In genomic region chr19:37903096-37903495, GRCh38 we compare ENCODE assay signal across 11 cellular contexts. TPM values are rescaled to one million over a fixed set of nuclear protein-coding genes. Genes with fewer than 3 reads are reported as not detected.
DNase-seq lines count a peak whose midpoint lies in the region; TF ChIP-seq lines count a peak whose summit lies in the region.
"Had no signal": no experiment of that assay in that cellular context is flagged by ENCODE, and none has a peak within 500 bp of the region (broad histone marks: within the 10 kb centered on the region; RNA-seq: fewer than 3 reads in every experiment).

No MANE protein-coding gene starts in this region.

- TF ChIP-seq CTCF in DOHH2 (IDR thresholded peaks at IDR 0.05; ENCODE audit: low read depth, low read length, poor library complexity, severe bottlenecking) (no peak), SU-DHL-6 (IDR thresholded peaks at IDR 0.05; ENCODE audit: insufficient read depth, low read length, poor library complexity, severe bottlenecking) (no peak), type B pancreatic cell (conservative IDR thresholded peaks at IDR 0.05) (no peak), mammary epithelial cell (conservative IDR thresholded peaks at IDR 0.05 in 1 of 2, IDR thresholded peaks at IDR 0.05 in 1 of 2; ENCODE audit: extremely low read depth in 1 of 2, insufficient read depth in 1 of 2, low read depth in 1 of 2, low read length in 2 of 2) (no peak)

- BruUV-seq in mammary epithelial cell (replicated peaks; lab: Mats Ljungman, UMichigan): no TSS peak

- no CpG with 5 or more reads among the region's 2 CpGs for WGBS in mesendoderm (ENCODE audit: extremely low coverage, insufficient coverage, low lambda C conversion rate)
- WGBS in mammary epithelial cell (ENCODE audit: low coverage, missing lambda C conversion rate): 93% methylated on average over 2 of the region's 2 CpGs

- H3K9ac ChIP-seq in SU-DHL-6 (ENCODE audit: low read length): no peak overlapping the region
- H3K9ac ChIP-seq in mesendoderm (ENCODE audit: low read length): no peak overlapping the region
- H3K9ac ChIP-seq in mammary epithelial cell (ENCODE audit: insufficient read depth, low read length): no peak overlapping the region

- H2BK15ac ChIP-seq in mesendoderm (replicated peaks; ENCODE audit: low read depth): no peak overlapping the region

- H2AFZ ChIP-seq in SU-DHL-6 (ENCODE audit: low read depth, low read length, severe bottlenecking) (no peak overlapping the region), mammary epithelial cell (ENCODE audit: low read depth, low read length) (no peak overlapping the region)
- H2AFZ ChIP-seq: PC-9 had no signal

- H3K9me3 Mint-ChIP-seq in type B pancreatic cell: no peaks in the 10 kb centered on the region
- H3K9me3 Mint-ChIP-seq: CD8-positive, alpha-beta memory T cell had no signal

- H3K36me3 Mint-ChIP-seq in type B pancreatic cell: no peaks in the 10 kb centered on the region

- H3K4ac ChIP-seq in mesendoderm (ENCODE audit: low read depth, low read length): no peak overlapping the region

- peak overlapping the region; percentile 74 for H3K27ac Mint-ChIP-seq in type B pancreatic cell

- no peak overlapping the region for H3K18ac ChIP-seq in mesendoderm (ENCODE audit: low read length)

- no peak overlapping the region for H4K5ac ChIP-seq in mesendoderm (ENCODE audit: low read length)

- H3K9me2 ChIP-seq in DOHH2 (replicated peaks; ENCODE audit: control insufficient read depth, low read length): no peaks in the 10 kb centered on the region
- no peaks in the 10 kb centered on the region for H3K9me2 ChIP-seq in SU-DHL-6 (replicated peaks; ENCODE audit: insufficient read depth, low read length)

- no peak overlapping the region for H2BK5ac ChIP-seq in mesendoderm (ENCODE audit: low read length)

- H3K4me1 ChIP-seq in DOHH2 (ENCODE audit: control insufficient read depth, low read length): peaks cover 39% of the 10 kb centered on the region
- H3K4me1 ChIP-seq in mesendoderm (ENCODE audit: control insufficient read depth, low read depth, low read length): peaks cover 2% of the 10 kb centered on the region
- peaks cover 11% of the 10 kb centered on the region for H3K4me1 ChIP-seq in mammary epithelial cell (ENCODE audit: insufficient read depth, low read length)
- H3K4me1 ChIP-seq: BE2C had no signal

- peaks cover 14% of the 10 kb centered on the region for H3K79me2 ChIP-seq in DOHH2 (ENCODE audit: control insufficient read depth, low read length)
- H3K79me2 ChIP-seq in SU-DHL-6 (ENCODE audit: insufficient read depth, low read length): peaks cover 11% of the 10 kb centered on the region
- peaks cover 4% of the 10 kb centered on the region for H3K79me2 ChIP-seq in mesendoderm (ENCODE audit: control insufficient read depth, insufficient read depth, low read length)
- peaks cover 10% of the 10 kb centered on the region for H3K79me2 ChIP-seq in mammary epithelial cell (ENCODE audit: insufficient read depth, low read length)

- CTCF ChIA-PET in mammary epithelial cell (lab: Charles Lee; ENCODE audit: low non-redundant PET): interaction anchor here (1.2 kb wide), 1 partner anchor 432 kb away, joined by 3 read pairs; the partner anchor contains the start of gene CATSPERG

- H3K27ac ChIP-seq in DOHH2 (ENCODE audit: low read depth, low read length) (0 out of 2 replicates have a peak overlapping the region, but pooled peaks have one; percentile 30), SU-DHL-6 (ENCODE audit: low read depth, low read length) (peak overlapping the region; percentile 53), mesendoderm (ENCODE audit: low read depth, low read length) (no peak overlapping the region), mammary epithelial cell (ENCODE audit: insufficient read depth, low read depth, low read length) (no peak overlapping the region)
- H3K27ac ChIP-seq: PC-9 had no signal

- intact Hi-C loops in mammary epithelial cell (cut with micrococcal nuclease): loop anchor here (2.0 kb wide), 2 partner anchors 232 to 330 kb away; no protein-coding TSS in a partner anchor

- no peaks in the 10 kb centered on the region for H4K20me1 ChIP-seq in DOHH2 (ENCODE audit: control insufficient read depth, insufficient read depth, low read depth, low read length)
- H4K20me1 ChIP-seq in SU-DHL-6 (ENCODE audit: low read depth, low read length): no peaks in the 10 kb centered on the region
- H4K20me1 ChIP-seq in mammary epithelial cell (ENCODE audit: insufficient read depth, low read length): no peaks in the 10 kb centered on the region

- in situ Hi-C loops in mammary epithelial cell (cut with MboI; ENCODE audit: low sequenced_read_pairs in 2 of 2): loop anchor here (10.0 kb wide), 4 partner anchors 82 to 432 kb away; partner anchors contain the start of gene CATSPERG (in 1 of the 2)

- peak; percentile 29 for DNase-seq in mesendoderm
- no peak for DNase-seq in type B pancreatic cell (ENCODE audit: extremely low spot score, unreplicated experiment)
- DNase-seq in hippocampal formation (lab: John Stamatoyannopoulos, UW): no peak
- no peak for DNase-seq in stimulated activated CD4-positive, alpha-beta T cell treated with anti-CD3 and anti-CD28 coated beads, Interleukin-2, amount 100 ng/mL, for 24 hours
- DNase-seq in mammary epithelial cell: no peak

- H2BK120ac ChIP-seq in mesendoderm (ENCODE audit: low read depth, low read length): no peak overlapping the region

- H3F3A ChIP-seq in DOHH2 (ENCODE audit: control insufficient read depth, insufficient read depth) (peaks cover 11% of the 10 kb centered on the region; the same call in 1 of the 2 replicates), SU-DHL-6 (ENCODE audit: insufficient read depth) (peaks cover 36% of the 10 kb centered on the region)

- H3K9me3 ChIP-seq in DOHH2 (ENCODE audit: control insufficient read depth, insufficient read depth, low read length): no peaks in the 10 kb centered on the region
- no peaks in the 10 kb centered on the region for H3K9me3 ChIP-seq in SU-DHL-6 (ENCODE audit: insufficient read depth, low read length)
- no peaks in the 10 kb centered on the region for H3K9me3 ChIP-seq in mammary epithelial cell (replicated peaks; ENCODE audit: insufficient read depth, low read length)
- H3K9me3 ChIP-seq: BE2C had no signal

- dilution Hi-C loops in mammary epithelial cell (cut with HindIII; ENCODE audit: low sequenced_read_pairs): no loop called here

- no peak overlapping the region for H2AK5ac ChIP-seq in mesendoderm (ENCODE audit: low read length)

- H3K23ac ChIP-seq in mesendoderm (ENCODE audit: low read length): no peak overlapping the region

- H3K56ac ChIP-seq in mesendoderm (ENCODE audit: low read length): no peak overlapping the region

- no peaks in the 10 kb centered on the region for H3K27me3 Mint-ChIP-seq in type B pancreatic cell
- H3K27me3 Mint-ChIP-seq: CD8-positive, alpha-beta memory T cell had no signal

- H3K4me3 Mint-ChIP-seq in type B pancreatic cell: peak overlapping the region; percentile 55

- no peak overlapping the region for H3K4me3 ChIP-seq in DOHH2 (ENCODE audit: low read length)
- H3K4me3 ChIP-seq in SU-DHL-6 (ENCODE audit: insufficient read depth, low read length, poor library complexity, severe bottlenecking): no peak overlapping the region
- no peak overlapping the region for H3K4me3 ChIP-seq in mesendoderm (ENCODE audit: low read length)
- no peak overlapping the region for H3K4me3 ChIP-seq in mammary epithelial cell (replicated peaks in 1 of 3; ENCODE audit: insufficient read depth in 1 of 3, low read depth in 2 of 3, low read length in 3 of 3)
- H3K4me3 ChIP-seq: PC-9 had no signal

- H3K4me2 ChIP-seq in DOHH2 (ENCODE audit: low read length) (no peak overlapping the region), SU-DHL-6 (ENCODE audit: low read depth, low read length, poor library complexity, severe bottlenecking) (no peak overlapping the region), mesendoderm (ENCODE audit: low read length) (no peak overlapping the region), mammary epithelial cell (ENCODE audit: insufficient read depth, low read depth, low read length) (no peak overlapping the region)
- H3K4me2 ChIP-seq: PC-9 had no signal

- peaks cover 15% of the 10 kb centered on the region for H3K4me1 Mint-ChIP-seq in type B pancreatic cell (ENCODE audit: unreplicated experiment)

- H3K36me3 ChIP-seq in DOHH2 (ENCODE audit: control insufficient read depth, low read length): no peaks in the 10 kb centered on the region
- H3K36me3 ChIP-seq in SU-DHL-6 (ENCODE audit: low read length): no peaks in the 10 kb centered on the region
- no peaks in the 10 kb centered on the region for H3K36me3 ChIP-seq in mesendoderm (ENCODE audit: control insufficient read depth, insufficient read depth, low read length)
- H3K36me3 ChIP-seq in mammary epithelial cell (ENCODE audit: insufficient read depth, low read length): no peaks in the 10 kb centered on the region
- H3K36me3 ChIP-seq: BE2C had no signal

- H3K79me1 ChIP-seq in mesendoderm (ENCODE audit: low read length): peaks cover 2% of the 10 kb centered on the region

- H3K27me3 ChIP-seq in DOHH2 (ENCODE audit: control insufficient read depth, low read length) (no peaks in the 10 kb centered on the region), SU-DHL-6 (ENCODE audit: low read length) (no peaks in the 10 kb centered on the region), mesendoderm (ENCODE audit: insufficient read depth, low read length, poor library complexity) (no peaks in the 10 kb centered on the region), mammary epithelial cell (ENCODE audit: insufficient read depth, low read length) (no peaks in the 10 kb centered on the region)
- H3K27me3 ChIP-seq: BE2C had no signal

- H4K8ac ChIP-seq in mesendoderm (ENCODE audit: low read depth, low read length): no peak overlapping the region

RNA-seq across cellular contexts. Expression of gene WDR87, which starts 3.3 kb away (rescaled TPM):
- polyA plus RNA-seq in mesendoderm (2013, experiment 1 of 2): not detected
- polyA plus RNA-seq in mesendoderm (2013, experiment 2 of 2): under 0.01 TPM
- total RNA-seq in type B pancreatic cell (ENCODE audit: low replicate concordance) (not detected in 2 replicates), mammary epithelial cell (not detected)
- not detected for polyA plus RNA-seq in mammary epithelial cell
- polyA minus RNA-seq in mammary epithelial cell: not detected
- total RNA-seq: CD8-positive, alpha-beta memory T cell; M059J; PC-9 had no signal
- polyA plus RNA-seq: CD8-positive, alpha-beta memory T cell had no signal

RNA-seq across cellular contexts. Expression of gene SIPA1L3, which starts 3.9 kb away (rescaled TPM):
- 9.1 TPM for polyA plus RNA-seq in mesendoderm (2013, experiment 1 of 2)
- polyA plus RNA-seq in mesendoderm (2013, experiment 2 of 2): 9.8 TPM
- total RNA-seq in type B pancreatic cell (ENCODE audit: low replicate concordance): 53.7 and 62.6 TPM in 2 replicates
- total RNA-seq in mammary epithelial cell: 10 to 100 TPM; 29.3 to 38.5 TPM
- polyA plus RNA-seq in mammary epithelial cell: 8.5 TPM
- polyA minus RNA-seq in mammary epithelial cell: 52.1 TPM

Comparison
In these comparisons a context has a peak if more than half of its experiments do, and no peak if none do; other contexts are left out.
1. H3K27ac ChIP-seq: peak in DOHH2 (single experiment) and SU-DHL-6 (single experiment); none in mesendoderm (single experiment) and mammary epithelial cell (single experiment).